13 cellular contexts compared by ENCODE assay signal in genomic region chr18:31274915-31275314, GRCh38. TPM values are rescaled to one million over a fixed set of nuclear protein-coding genes. Genes with fewer than 3 reads are reported as not detected.
DNase-seq lines count a peak whose midpoint lies in the region; ATAC-seq and TF ChIP-seq lines count a peak whose summit lies in the region.
"Had no signal": no experiment of that assay in that cellular context is flagged by ENCODE, and none has a peak within 500 bp of the region (broad histone marks: within the 10 kb centered on the region; RNA-seq: fewer than 3 reads in every experiment).

No MANE protein-coding gene starts in this region.

- no peaks in the 10 kb centered on the region for H3K4me1 Mint-ChIP-seq in Caco-2 (ENCODE audit: low read depth, unreplicated experiment)
- H3K4me1 Mint-ChIP-seq: CD8-positive, alpha-beta memory T cell had no signal

- H3K4me3 ChIP-seq in Karpas-422 (ENCODE audit: low read length): no peak overlapping the region
- H3K4me3 ChIP-seq in astrocyte of the cerebellum (ENCODE audit: low read depth, low read length): no peak overlapping the region
- no peak overlapping the region for H3K4me3 ChIP-seq in right atrium auricular region
- no peak overlapping the region for H3K4me3 ChIP-seq in Caco-2 (ENCODE audit: low read depth, low read length)

- peak overlapping the region; percentile 38 for H3K27ac ChIP-seq in Karpas-422 (ENCODE audit: low read length)
- H3K27ac ChIP-seq in right atrium auricular region: peak overlapping the region; percentile 41 to 70

- peak; percentile 90 for ATAC-seq in sciatic nerve
- ATAC-seq in HG03196 (IDR thresholded peaks at IDR 0.05; ENCODE audit: unreplicated experiment): no peak
- ATAC-seq in HG03108 (IDR thresholded peaks at IDR 0.05; ENCODE audit: unreplicated experiment): no peak

- H3K36me3 ChIP-seq in Karpas-422 (ENCODE audit: insufficient read depth, low read length): peaks cover 3% of the 10 kb centered on the region; the same call in 1 of the 2 replicates
- H3K36me3 ChIP-seq in right atrium auricular region: no peaks in the 10 kb centered on the region
- H3K36me3 ChIP-seq in Caco-2 (ENCODE audit: control insufficient read depth, insufficient read depth, low read length): no peaks in the 10 kb centered on the region

- no peaks in the 10 kb centered on the region for H3K27me3 Mint-ChIP-seq in Caco-2 (ENCODE audit: insufficient read depth, unreplicated experiment)
- H3K27me3 Mint-ChIP-seq: CD8-positive, alpha-beta memory T cell had no signal

- H3K4me3 Mint-ChIP-seq in Caco-2 (ENCODE audit: unreplicated experiment): no peak overlapping the region
- H3K4me3 Mint-ChIP-seq: CD8-positive, alpha-beta memory T cell had no signal

- H3K27me3 ChIP-seq in Karpas-422 (ENCODE audit: low read length): no peaks in the 10 kb centered on the region
- H3K27me3 ChIP-seq in right atrium auricular region: no peaks in the 10 kb centered on the region
- H3K27me3 ChIP-seq in Caco-2 (replicated peaks; ENCODE audit: control insufficient read depth, insufficient read depth, low read length): no peaks in the 10 kb centered on the region

- no peak for TF ChIP-seq CTCF in astrocyte of the cerebellum (IDR thresholded peaks at IDR 0.05; ENCODE audit: low read depth, low read length, missing control alignments)
- no peak for TF ChIP-seq CTCF in right atrium auricular region (IDR thresholded peaks at IDR 0.05)
- TF ChIP-seq CTCF in Caco-2 (IDR thresholded peaks at IDR 0.05; ENCODE audit: insufficient read depth in 1 of 2, low read depth in 1 of 2, low read length in 1 of 2, severe bottlenecking in 1 of 2, unreplicated experiment in 1 of 2): no peak

- no peak overlapping the region for H3K27ac Mint-ChIP-seq in Caco-2 (ENCODE audit: unreplicated experiment)
- H3K27ac Mint-ChIP-seq: CD8-positive, alpha-beta memory T cell had no signal

- no peaks in the 10 kb centered on the region for H4K20me1 ChIP-seq in Karpas-422 (ENCODE audit: insufficient read depth, low read depth, low read length)

- no TSS peak for BruUV-seq in Caco-2 (replicated peaks; lab: Mats Ljungman, UMichigan)

- POLR2A ChIA-PET in Caco-2 (lab: Charles Lee): no interaction called here

- peak overlapping the region; percentile 34; the same call in 1 of the 2 replicates for H3K9ac ChIP-seq in Karpas-422 (ENCODE audit: low read length)

- no peaks in the 10 kb centered on the region for H3K9me2 ChIP-seq in Karpas-422 (replicated peaks; ENCODE audit: insufficient read depth, low read length)

- H3K36me3 Mint-ChIP-seq in Caco-2 (ENCODE audit: insufficient read depth, unreplicated experiment): no peaks in the 10 kb centered on the region
- H3K36me3 Mint-ChIP-seq: CD8-positive, alpha-beta memory T cell had no signal

- CTCF ChIA-PET in Caco-2 (lab: Charles Lee): no interaction called here

- intact Hi-C loops in sciatic nerve (cut with DNase I): no loop called here
- intact Hi-C loops in Caco-2 (cut with micrococcal nuclease; ENCODE audit: unreplicated experiment): no loop called here

- H3K4me1 ChIP-seq in Karpas-422 (ENCODE audit: low read length) (peaks cover 81% of the 10 kb centered on the region), right atrium auricular region (peaks cover 0 to 29% of the 10 kb centered on the region in 2 donors), Caco-2 (0 out of 2 replicates have a peak, but pooled peaks cover 4% of the 10 kb centered on the region)

- H3K9me3 ChIP-seq in Karpas-422 (ENCODE audit: low read length) (no peaks in the 10 kb centered on the region), right atrium auricular region (no peaks in the 10 kb centered on the region), Caco-2 (no peaks in the 10 kb centered on the region)

- no peaks in the 10 kb centered on the region for H3K79me2 ChIP-seq in Karpas-422 (ENCODE audit: low read length)

- H3K9me3 Mint-ChIP-seq in Caco-2 (ENCODE audit: unreplicated experiment): no peaks in the 10 kb centered on the region

- peak overlapping the region; percentile 53 for H3K4me2 ChIP-seq in Karpas-422 (ENCODE audit: low read depth, low read length, poor library complexity, severe bottlenecking)

- DNase-seq in Karpas-422: no peak
- DNase-seq in astrocyte of the cerebellum (ENCODE audit: low read depth): peak; percentile 45
- DNase-seq in right atrium auricular region (ENCODE audit: low spot score): peak; percentile 76
- DNase-seq in sciatic nerve (ENCODE audit: low spot score): peak; percentile 63
- DNase-seq in activated T-cell treated with anti-CD3 and anti-CD28 coated beads, Interleukin-2, amount 50 U/mL, for 1 hour: no peak
- no peak for DNase-seq in Caco-2
- DNase-seq: activated CD4-positive, CD25-positive, alpha-beta regulatory T cell treated with anti-CD3 and anti-CD28 coated beads, Interleukin-2, amount 50 U/mL, for 72 hours; activated gamma-delta T cell; CD8-positive, alpha-beta memory T cell; NCI-H2029; RPMI8226 had no signal

- in situ Hi-C loops in astrocyte of the cerebellum (cut with HindIII; ENCODE audit: low sequenced_read_pairs): no loop called here

- H2AFZ ChIP-seq in Karpas-422 (ENCODE audit: low read length): 0 out of 2 replicates have a peak overlapping the region, but pooled peaks have one; percentile 70

RNA-seq across cellular contexts. Expression of gene DSG1, which starts 43.0 kb away (rescaled TPM):
- 16.2 and 20.7 TPM in 2 replicates for total RNA-seq in Karpas-422 (2014; rRNA removed; shearing (Covaris generic); ENCODE audit: low replicate concordance)
- total RNA-seq in right atrium auricular region: 1 to 10 TPM; 4.2 to 4.7 TPM
- 0.04 TPM for total RNA-seq in sciatic nerve
- total RNA-seq in Caco-2 (2022): not detected in 2 replicates
- total RNA-seq: CD8-positive, alpha-beta memory T cell had no signal

Comparison
In these comparisons a context has a peak if more than half of its experiments do, and no peak if none do; other contexts are left out.
1. DNase-seq: peak in astrocyte of the cerebellum (single experiment), right atrium auricular region (single experiment) and sciatic nerve (single experiment); none in Karpas-422 (single experiment), activated T-cell treated with anti-CD3 and anti-CD28 coated beads, Interleukin-2, amount 50 U/mL, for 1 hour (single experiment) and Caco-2 (0 of 2).